ENCODE assay signal across 8 cellular contexts in genomic region chr6:30483677-30484279, GRCh38. TPM values are rescaled to one million over a fixed set of nuclear protein-coding genes. Genes with fewer than 3 reads are reported as not detected.
DNase-seq lines count a peak whose midpoint lies in the region; ATAC-seq and TF ChIP-seq lines count a peak whose summit lies in the region.

No MANE protein-coding gene starts in this region.

- POLR2A ChIA-PET in PC-3 (lab: Charles Lee; ENCODE audit: unreplicated experiment), result interaction anchor here (0.6 kb wide), 1 partner anchor 727 kb away, joined by 4 read pairs; no protein-coding TSS in a partner anchor

- ATAC-seq in PC-3, result no peak
- ATAC-seq in effector memory CD8-positive, alpha-beta T cell (replicated peaks), result no peak
- ATAC-seq in naive B cell (ENCODE audit: low read depth in 2 of 2), result peak in 1 of 2 donors; percentile 10
- no peak for ATAC-seq in HG03520 (IDR thresholded peaks at IDR 0.05; ENCODE audit: unreplicated experiment)

- no TSS peak for BruUV-seq in PC-3 (replicated peaks; lab: Mats Ljungman, UMichigan)

- TF ChIP-seq CTCF in C4-2B (conservative IDR thresholded peaks at IDR 0.05), result peak; percentile 63
- peak; percentile 82 for TF ChIP-seq CTCF in PC-3 (conservative IDR thresholded peaks at IDR 0.05; ENCODE audit: low read depth, low read length)

- H3K4me2 ChIP-seq in GM23248 (ENCODE audit: unreplicated experiment) (no peak overlapping the region), PC-3 (ENCODE audit: low read length) (no peak overlapping the region)

- H2AFZ ChIP-seq in GM23248 (no peak overlapping the region), PC-3 (ENCODE audit: low read length) (no peak overlapping the region)

- DNase-seq in GM23248, result peak; percentile 81
- DNase-seq in PC-3, result peak; percentile 84
- peak; percentile 49 to 59 (median 51) for DNase-seq in effector memory CD8-positive, alpha-beta T cell
- peak; percentile 57 for DNase-seq in naive B cell
- DNase-seq in activated naive CD8-positive, alpha-beta T cell treated with anti-CD3 and anti-CD28 coated beads for 36 hours, result no peak
- DNase-seq in activated effector memory CD4-positive, alpha-beta T cell treated with Interleukin-2 at 50 U/mL for 16 hours, result no peak

- CTCF ChIA-PET in PC-3 (lab: Charles Lee), result interaction anchor here (1.0 to 1.8 kb wide), 2 partner anchors 49 to 61 kb away, joined by 4 to 7 read pairs; no protein-coding TSS in a partner anchor

- H3K9me3 ChIP-seq in GM23248 (ENCODE audit: low read depth), result no peaks in the 10 kb centered on the region
- H3K9me3 ChIP-seq in PC-3 (ENCODE audit: low read length), result no peaks in the 10 kb centered on the region

- no peaks in the 10 kb centered on the region for H3K4me1 ChIP-seq in GM23248 (ENCODE audit: insufficient read depth)
- H3K4me1 ChIP-seq in PC-3 (ENCODE audit: insufficient read depth, low read length), result peaks cover 17% of the 10 kb centered on the region

- H3K36me3 Mint-ChIP-seq in effector memory CD8-positive, alpha-beta T cell (ENCODE audit: insufficient read depth), result peaks cover 8% of the 10 kb centered on the region
- H3K36me3 Mint-ChIP-seq in naive B cell, result no peaks in the 10 kb centered on the region
- H3K36me3 Mint-ChIP-seq in activated naive CD8-positive, alpha-beta T cell treated with anti-CD3 and anti-CD28 coated beads for 36 hours, result peaks cover 4% of the 10 kb centered on the region

- H3F3A ChIP-seq in GM23248 (ENCODE audit: insufficient read depth), result 0 out of 2 replicates have a peak, but pooled peaks cover 5% of the 10 kb centered on the region
- H3F3A ChIP-seq in PC-3 (ENCODE audit: low read length, unreplicated experiment), result no peaks in the 10 kb centered on the region

- intact Hi-C loops in PC-3 (cut with micrococcal nuclease), result loop anchor here (1.0 to 10.0 kb wide), 5 partner anchors 49 to 241 kb away; partner anchors contain the start of genes DHX16 and TUBB

- H3K27me3 Mint-ChIP-seq in effector memory CD8-positive, alpha-beta T cell, result peaks cover 33 to 42% of the 10 kb centered on the region in 2 donors
- H3K27me3 Mint-ChIP-seq in naive B cell, result peaks cover 21 to 32% (median 31%) of the 10 kb centered on the region in 3 donors
- peaks cover 42% of the 10 kb centered on the region for H3K27me3 Mint-ChIP-seq in activated naive CD8-positive, alpha-beta T cell treated with anti-CD3 and anti-CD28 coated beads for 36 hours

- H3K9me2 ChIP-seq in GM23248 (ENCODE audit: insufficient read depth) (no peaks in the 10 kb centered on the region), PC-3 (replicated peaks; ENCODE audit: low read length) (no peaks in the 10 kb centered on the region)

- H3K27ac Mint-ChIP-seq in effector memory CD8-positive, alpha-beta T cell, result no peak overlapping the region
- no peak overlapping the region for H3K27ac Mint-ChIP-seq in naive B cell
- no peak overlapping the region for H3K27ac Mint-ChIP-seq in activated naive CD8-positive, alpha-beta T cell treated with anti-CD3 and anti-CD28 coated beads for 36 hours

- H3K27ac ChIP-seq in C4-2B (no peak overlapping the region), GM23248 (no peak overlapping the region), PC-3 (ENCODE audit: low read length) (no peak overlapping the region)

- H4K20me1 ChIP-seq in GM23248 (ENCODE audit: insufficient read depth) (no peaks in the 10 kb centered on the region), PC-3 (ENCODE audit: low read length) (no peaks in the 10 kb centered on the region)

- H3K4me3 Mint-ChIP-seq in effector memory CD8-positive, alpha-beta T cell, result no peak overlapping the region
- peak overlapping the region in 1 of 8 donors; percentile 28 for H3K4me3 Mint-ChIP-seq in naive B cell
- H3K4me3 Mint-ChIP-seq in activated naive CD8-positive, alpha-beta T cell treated with anti-CD3 and anti-CD28 coated beads for 36 hours, result no peak overlapping the region

- no peaks in the 10 kb centered on the region for H3K79me2 ChIP-seq in GM23248 (ENCODE audit: insufficient read depth)
- no peaks in the 10 kb centered on the region for H3K79me2 ChIP-seq in PC-3 (ENCODE audit: low read length)

- H3K9ac ChIP-seq in GM23248 (no peak overlapping the region), PC-3 (ENCODE audit: low read length) (no peak overlapping the region)

- no peaks in the 10 kb centered on the region for H3K36me3 ChIP-seq in GM23248 (ENCODE audit: low read depth)
- no peaks in the 10 kb centered on the region for H3K36me3 ChIP-seq in PC-3 (ENCODE audit: low read depth, low read length)

- in situ Hi-C loops in GM23248 (cut with MboI), result loop anchor here (5.0 kb wide), 1 partner anchor 54 kb away; no protein-coding TSS in a partner anchor

- H3K4me1 Mint-ChIP-seq in effector memory CD8-positive, alpha-beta T cell (ENCODE audit: low read depth in 2 of 2), result peaks cover 16 to 19% of the 10 kb centered on the region in 2 donors
- H3K4me1 Mint-ChIP-seq in naive B cell, result peaks cover 18 to 37% (median 36%) of the 10 kb centered on the region in 3 donors
- peaks cover 44% of the 10 kb centered on the region for H3K4me1 Mint-ChIP-seq in activated naive CD8-positive, alpha-beta T cell treated with anti-CD3 and anti-CD28 coated beads for 36 hours

- H3K4me3 ChIP-seq in GM23248 (no peak overlapping the region), PC-3 (ENCODE audit: low read length) (no peak overlapping the region)

- H3K9me3 Mint-ChIP-seq in effector memory CD8-positive, alpha-beta T cell, result no peaks in the 10 kb centered on the region
- no peaks in the 10 kb centered on the region for H3K9me3 Mint-ChIP-seq in naive B cell
- H3K9me3 Mint-ChIP-seq in activated naive CD8-positive, alpha-beta T cell treated with anti-CD3 and anti-CD28 coated beads for 36 hours, result peaks cover 4% of the 10 kb centered on the region

- H3K27me3 ChIP-seq in GM23248 (replicated peaks; ENCODE audit: insufficient read depth) (peaks cover 37% of the 10 kb centered on the region), PC-3 (ENCODE audit: low read length) (peaks cover 26% of the 10 kb centered on the region)

- WGBS in GM23248 (ENCODE audit: low coverage in 1 of 2, low lambda C conversion rate in 2 of 2, missing lambda C conversion rate in 2 of 2), 2 experiments, result 23 to 26% methylated on average over 7 of the region's 7 CpGs

RNA-seq across cellular contexts. Expression of gene HLA-E, which starts 5.5 kb away (rescaled TPM):
- 190 and 203 TPM in 2 replicates for total RNA-seq in GM23248 (2014; rRNA removed; shearing (Covaris generic))
- polyA plus RNA-seq in GM23248 (2016; fragmentation: Nextera tagmentation; extraction: Ambion mirVana), result 123 and 130 TPM in 2 replicates
- 131 and 161 TPM in 2 replicates for total RNA-seq in PC-3 (2014; rRNA removed)
- polyA plus RNA-seq in naive B cell (ENCODE audit: low read depth in 6 of 6), result 1,000 to 10,000 TPM; 2,024 to 3,192 (median 2,301) TPM
- 100 to 1,000 TPM; 481 to 482 TPM for total RNA-seq in activated naive CD8-positive, alpha-beta T cell treated with anti-CD3 and anti-CD28 coated beads for 36 hours

Comparison
In these comparisons a context has a peak if more than half of its experiments do, and no peak if none do; other contexts are left out.
1. DNase-seq: peak in GM23248 (single experiment), PC-3 (single experiment), effector memory CD8-positive, alpha-beta T cell (3 of 3) and naive B cell (single experiment); none in activated naive CD8-positive, alpha-beta T cell treated with anti-CD3 and anti-CD28 coated beads for 36 hours (single experiment) and activated effector memory CD4-positive, alpha-beta T cell treated with Interleukin-2 at 50 U/mL for 16 hours (single experiment).